In the genomic region with DNA sequence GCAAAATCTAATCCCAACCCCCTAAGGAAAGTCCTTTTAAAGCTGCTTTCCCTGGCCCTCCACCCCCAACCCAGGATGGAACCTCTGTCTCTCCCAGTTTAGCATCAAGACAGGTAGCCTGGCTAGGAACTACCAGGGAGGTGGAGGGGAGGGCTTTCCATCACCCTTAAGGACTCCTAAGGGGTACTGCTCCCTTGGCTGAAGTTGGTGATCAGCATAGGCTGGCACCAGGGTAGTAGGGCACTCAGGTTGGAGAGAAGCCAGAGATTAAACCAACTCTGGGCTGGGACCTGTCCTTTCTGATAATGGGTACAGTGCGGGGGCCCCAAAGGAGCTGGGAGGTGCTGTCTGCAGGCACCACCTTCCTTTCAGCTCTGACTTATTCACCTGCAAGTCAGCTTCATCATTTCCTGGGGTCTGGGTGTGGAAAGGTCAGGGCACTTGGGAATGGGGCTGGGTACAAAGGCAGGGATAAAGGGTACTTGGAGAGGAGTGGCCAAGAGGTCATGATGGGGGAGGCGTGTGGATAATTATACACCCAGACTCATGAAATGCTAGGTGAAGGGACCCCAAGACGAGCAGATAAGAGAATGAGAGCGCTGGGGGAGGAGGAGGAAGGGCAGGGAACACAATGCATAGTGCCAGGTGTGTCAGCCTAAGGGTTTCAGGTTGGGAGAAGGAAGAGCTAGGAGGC, we compare ENCODE assay signal across 8 cellular contexts. TPM values are rescaled to one million over a fixed set of nuclear protein-coding genes. Genes with fewer than 3 reads are reported as not detected.
DNase-seq lines count a peak whose midpoint lies in the region; ATAC-seq and FAIRE-seq lines count a peak whose summit lies in the region.

No MANE protein-coding gene starts in this region.

- H3K27me3 Mint-ChIP-seq in activated CD8-positive, alpha-beta T cell treated with anti-CD3 and anti-CD28 coated beads, Interleukin-2, amount 10 ng/mL, durations not matched to agents 7 days and 5 days (ENCODE audit: low read depth) = no peaks in the 10 kb centered on the region

- H3K4me1 Mint-ChIP-seq in activated CD8-positive, alpha-beta T cell treated with anti-CD3 and anti-CD28 coated beads, Interleukin-2, amount 10 ng/mL, durations not matched to agents 7 days and 5 days (ENCODE audit: low read depth) = peaks cover 75% of the 10 kb centered on the region

- intact Hi-C loops in right cardiac atrium (cut with DNase I) = loop anchor here in 1 of 4 donors (5.0 kb wide), 1 partner anchor 35 kb away; a partner anchor contains a TSS

- H3K36me3 Mint-ChIP-seq in activated CD8-positive, alpha-beta T cell treated with anti-CD3 and anti-CD28 coated beads, Interleukin-2, amount 10 ng/mL, durations not matched to agents 7 days and 5 days (ENCODE audit: low read depth) = peaks cover 43% of the 10 kb centered on the region

- DNase-seq in activated effector memory CD4-positive, alpha-beta T cell treated with anti-CD3 and anti-CD28 coated beads, Interleukin-2, amount 50 U/mL, for 16 hours = peak; percentile 72
- no peak for DNase-seq in activated effector memory CD4-positive, alpha-beta T cell treated with Interleukin-2 at 50 U/mL for 16 hours
- DNase-seq in activated CD8-positive, alpha-beta T cell treated with anti-CD3 and anti-CD28 coated beads, Interleukin-2, amount 10 ng/mL, durations not matched to agents 7 days and 5 days = peak; percentile 37
- DNase-seq in right cardiac atrium (no peak), small intestine (peak; percentile 36), NCI-H2227 (lab: John Stamatoyannopoulos, UW; ENCODE audit: unreplicated experiment) (no peak), KG1 (lab: John Stamatoyannopoulos, UW) (no peak)

- POLR2A ChIA-PET in activated CD8-positive, alpha-beta T cell treated with anti-CD3 and anti-CD28 coated beads, Interleukin-2, amount 10 ng/mL, durations not matched to agents 7 days and 5 days (lab: Charles Lee) = interaction anchor here (0.6 to 5.4 kb wide), 15 partner anchors 9 to 1819 kb away, joined by 3 to 45 read pairs (median 5); a partner anchor contains a TSS

- WGBS in right cardiac atrium = 3% methylated on average over 4 of the region's 4 CpGs
- WGBS in small intestine, 3 donors = 2 to 6% (median 3%) methylated on average over 4 of the region's 4 CpGs

- H3K27me3 ChIP-seq in right cardiac atrium (ENCODE audit: control insufficient read depth, insufficient read depth) (no peaks in the 10 kb centered on the region), small intestine (ENCODE audit: control insufficient read depth in 2 of 2, insufficient read depth in 2 of 2, low read length in 2 of 2) (no peaks in the 10 kb centered on the region)

- no peak for FAIRE-seq in small intestine (lab: Jason Lieb, UNC)

- peak overlapping the region; percentile 93 for H3K27ac Mint-ChIP-seq in activated CD8-positive, alpha-beta T cell treated with anti-CD3 and anti-CD28 coated beads, Interleukin-2, amount 10 ng/mL, durations not matched to agents 7 days and 5 days

- H3K4me3 ChIP-seq in right cardiac atrium (ENCODE audit: low read length) (peak overlapping the region; percentile 87), small intestine (ENCODE audit: low read depth in 1 of 2, low read length in 2 of 2) (peak overlapping the region; percentile 87 to 94)

- CTCF ChIA-PET in activated CD8-positive, alpha-beta T cell treated with anti-CD3 and anti-CD28 coated beads, Interleukin-2, amount 10 ng/mL, durations not matched to agents 7 days and 5 days (lab: Charles Lee) = interaction anchor here (1.0 to 12.0 kb wide), 13 partner anchors 10 to 716 kb away, joined by 3 to 135 read pairs (median 7); a partner anchor contains a TSS

- H3K9me3 ChIP-seq in right cardiac atrium (ENCODE audit: control insufficient read depth, low read length) = no peaks in the 10 kb centered on the region
- no peaks in the 10 kb centered on the region for H3K9me3 ChIP-seq in small intestine (ENCODE audit: control insufficient read depth, low read depth)

- peak overlapping the region; percentile 96 for H3K4me3 Mint-ChIP-seq in activated CD8-positive, alpha-beta T cell treated with anti-CD3 and anti-CD28 coated beads, Interleukin-2, amount 10 ng/mL, durations not matched to agents 7 days and 5 days

- peaks cover 39% of the 10 kb centered on the region for H3K4me1 ChIP-seq in right cardiac atrium (ENCODE audit: control insufficient read depth, insufficient read depth, low read length)
- peaks cover 10 to 34% of the 10 kb centered on the region in 2 donors for H3K4me1 ChIP-seq in small intestine (ENCODE audit: control insufficient read depth in 2 of 2, insufficient read depth in 1 of 2, low read depth in 1 of 2, low read length in 1 of 2)

- ATAC-seq in activated CD8-positive, alpha-beta T cell treated with anti-CD3 and anti-CD28 coated beads, Interleukin-2, amount 10 ng/mL, durations not matched to agents 7 days and 5 days = peak; percentile 4
- ATAC-seq in right cardiac atrium (no peak), GM21381 (IDR thresholded peaks at IDR 0.05; ENCODE audit: unreplicated experiment) (no peak)

- no peaks in the 10 kb centered on the region for H3K36me3 ChIP-seq in small intestine (ENCODE audit: control insufficient read depth in 2 of 2, insufficient read depth in 2 of 2, low read length in 2 of 2)

- peak overlapping the region; percentile 98 for H3K27ac ChIP-seq in right cardiac atrium (ENCODE audit: low read length)
- H3K27ac ChIP-seq in small intestine (ENCODE audit: low read depth in 1 of 2, low read length in 1 of 2) = peak overlapping the region; percentile 77 to 89

- H3K9me3 Mint-ChIP-seq in activated CD8-positive, alpha-beta T cell treated with anti-CD3 and anti-CD28 coated beads, Interleukin-2, amount 10 ng/mL, durations not matched to agents 7 days and 5 days (ENCODE audit: insufficient read depth) = no peaks in the 10 kb centered on the region

RNA-seq across cellular contexts. Expression of a gene that starts 1.3 kb away (rescaled TPM):
- total RNA-seq in activated CD8-positive, alpha-beta T cell treated with anti-CD3 and anti-CD28 coated beads, Interleukin-2, amount 10 ng/mL, durations not matched to agents 7 days and 5 days = 100 to 1,000 TPM; 142 to 147 TPM
- 10 to 100 TPM; 56.6 to 75.7 (median 66.7) TPM for total RNA-seq in right cardiac atrium
- polyA plus RNA-seq in right cardiac atrium (34.9 TPM), small intestine (10 to 100 TPM; 14.6 to 41.4 (median 35.1) TPM)

RNA-seq across cellular contexts. Expression of a gene that starts 35.6 kb away (rescaled TPM):
- total RNA-seq in activated CD8-positive, alpha-beta T cell treated with anti-CD3 and anti-CD28 coated beads, Interleukin-2, amount 10 ng/mL, durations not matched to agents 7 days and 5 days = not detected
- not detected for total RNA-seq in right cardiac atrium
- polyA plus RNA-seq in right cardiac atrium = not detected
- polyA plus RNA-seq in small intestine = 1 to 10 TPM in 1 of 3 donors, under 1 TPM in 1, not detected in 1; 0.82 to 1.3 TPM

RNA-seq across cellular contexts. Expression of a gene that starts 42.8 kb away (rescaled TPM):
- total RNA-seq in activated CD8-positive, alpha-beta T cell treated with anti-CD3 and anti-CD28 coated beads, Interleukin-2, amount 10 ng/mL, durations not matched to agents 7 days and 5 days = 10 to 100 TPM; 64.5 to 68.9 TPM
- total RNA-seq in right cardiac atrium = 10 to 100 TPM; 24.0 to 29.3 (median 28.8) TPM
- polyA plus RNA-seq in right cardiac atrium (20.0 TPM), small intestine (10 to 100 TPM in 2 of 3 donors, 1 to 10 TPM in 1; 7.3 to 29.5 (median 15.0) TPM)

RNA-seq across cellular contexts. Expression of a gene that starts 43.7 kb away (rescaled TPM):
- total RNA-seq in activated CD8-positive, alpha-beta T cell treated with anti-CD3 and anti-CD28 coated beads, Interleukin-2, amount 10 ng/mL, durations not matched to agents 7 days and 5 days = 100 to 1,000 TPM; 216 to 233 TPM
- 100 to 1,000 TPM in 1 of 4 donors, 10 to 100 TPM in 3; 82.0 to 112 (median 93.1) TPM for total RNA-seq in right cardiac atrium
- polyA plus RNA-seq in right cardiac atrium (93.3 TPM), small intestine (100 to 1,000 TPM; 133 to 316 (median 223) TPM)

Comparison
In these comparisons a context has a peak if more than half of its experiments do, and no peak if none do; other contexts are left out.
1. DNase-seq: peak in activated effector memory CD4-positive, alpha-beta T cell treated with anti-CD3 and anti-CD28 coated beads, Interleukin-2, amount 50 U/mL, for 16 hours (single experiment), activated CD8-positive, alpha-beta T cell treated with anti-CD3 and anti-CD28 coated beads, Interleukin-2, amount 10 ng/mL, durations not matched to agents 7 days and 5 days (single experiment) and small intestine (single experiment); none in activated effector memory CD4-positive, alpha-beta T cell treated with Interleukin-2 at 50 U/mL for 16 hours (single experiment), right cardiac atrium (0 of 3), NCI-H2227 (single experiment) and KG1 (single experiment).